ENCODE assay signal across 8 cellular contexts in the genomic region with DNA sequence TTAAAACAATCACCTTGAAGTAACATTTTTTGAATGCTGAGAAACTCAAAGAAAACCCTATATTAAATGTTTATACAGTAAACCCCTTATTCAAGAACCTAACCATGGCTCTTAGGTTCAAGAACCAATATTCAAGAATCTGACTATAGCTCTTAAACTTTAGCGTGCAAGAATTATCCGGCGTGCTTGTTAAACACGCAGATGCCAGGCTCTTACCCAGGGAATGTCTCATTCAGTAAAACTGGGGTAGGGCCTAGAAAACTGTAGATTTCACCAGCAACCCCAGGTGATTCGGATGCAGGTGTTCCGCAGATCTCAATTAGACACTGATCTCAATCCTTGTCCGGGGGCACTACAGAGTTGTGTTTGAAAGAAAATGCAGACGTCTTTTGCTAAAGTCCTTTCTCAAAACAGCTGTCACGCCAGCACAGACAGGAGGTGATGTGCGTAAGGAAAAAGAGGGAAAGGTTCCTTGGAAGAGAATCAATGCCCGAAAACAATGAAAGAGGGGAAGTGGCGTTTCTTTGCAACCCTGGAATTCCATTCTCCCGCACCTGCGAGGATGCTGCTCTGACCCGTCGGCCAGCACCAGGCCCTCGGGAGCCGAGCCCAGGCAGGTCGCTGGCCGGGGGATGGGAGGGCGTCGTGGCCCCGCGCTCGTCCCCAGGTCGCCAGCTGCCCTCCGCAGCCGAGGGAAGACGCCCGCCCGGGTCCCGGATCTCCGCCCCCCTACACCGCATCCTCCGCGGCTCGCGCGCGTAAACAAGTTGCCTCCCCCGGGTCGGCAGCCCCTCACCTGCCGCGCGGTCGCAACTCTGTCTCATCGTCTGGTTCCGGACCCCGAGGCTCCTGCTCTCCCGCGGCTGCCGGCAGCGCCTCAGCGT. TPM values are rescaled to one million over a fixed set of nuclear protein-coding genes. Genes with fewer than 3 reads are reported as not detected.
DNase-seq lines count a peak whose midpoint lies in the region; FAIRE-seq lines count a peak whose summit lies in the region.

No MANE protein-coding gene starts in this region.

- H3K27me3 Mint-ChIP-seq in activated CD4-positive, alpha-beta T cell treated with anti-CD3 and anti-CD28 coated beads, Interleukin-2, amount 10 ng/mL, durations not matched to agents 24 days and 14 days: no peaks in the 10 kb centered on the region

- DNase-seq in activated T-cell treated with anti-CD3 and anti-CD28 coated beads for 1 hour (ENCODE audit: low read depth) (peak; percentile 45), HTR-8/SVneo (ENCODE audit: insufficient read length, low spot score) (peak; percentile 11), medulla oblongata (ENCODE audit: extremely low spot score) (peak; percentile 14), superior temporal gyrus (ENCODE audit: extremely low spot score) (no peak)
- DNase-seq in activated T-cell treated with anti-CD3 and anti-CD28 coated beads, Interleukin-2, amount 50 U/mL, for 1 hour: no peak
- peak; percentile 90 for DNase-seq in activated CD4-positive, alpha-beta T cell treated with anti-CD3 and anti-CD28 coated beads, Interleukin-2, amount 10 ng/mL, durations not matched to agents 24 days and 14 days
- DNase-seq in stimulated activated CD8-positive, alpha-beta memory T cell treated with anti-CD3 and anti-CD28 coated beads, Interleukin-15, amount 100 ng/mL, for 4 hours (ENCODE audit: low read depth in 2 of 2): peak; percentile 25

- H3K27me3 ChIP-seq in duodenal mucosa (ENCODE audit: control insufficient read depth in 1 of 2, insufficient read depth in 2 of 2, low read length in 2 of 2): no peaks in the 10 kb centered on the region

- no peaks in the 10 kb centered on the region for H3K9me3 ChIP-seq in duodenal mucosa (ENCODE audit: control insufficient read depth in 1 of 2, low read length in 2 of 2)

- peak overlapping the region; percentile 99 for H3K27ac ChIP-seq in duodenal mucosa (ENCODE audit: low read depth, low read length)

- H3K4me1 Mint-ChIP-seq in activated CD4-positive, alpha-beta T cell treated with anti-CD3 and anti-CD28 coated beads, Interleukin-2, amount 10 ng/mL, durations not matched to agents 24 days and 14 days: peaks cover 19% of the 10 kb centered on the region

- intact Hi-C loops in activated CD4-positive, alpha-beta T cell treated with anti-CD3 and anti-CD28 coated beads, Interleukin-2, amount 10 ng/mL, durations not matched to agents 24 days and 14 days (cut with micrococcal nuclease): loop anchor here (1.0 to 10.0 kb wide), 6 partner anchors 12 to 572 kb away; partner anchors contain the start of genes KRCC1 and RPIA

- H3K9me3 Mint-ChIP-seq in activated CD4-positive, alpha-beta T cell treated with anti-CD3 and anti-CD28 coated beads, Interleukin-2, amount 10 ng/mL, durations not matched to agents 24 days and 14 days: no peaks in the 10 kb centered on the region

- peaks cover 20 to 22% of the 10 kb centered on the region in 2 donors for H3K4me1 ChIP-seq in duodenal mucosa (ENCODE audit: control insufficient read depth in 1 of 2, insufficient read depth in 2 of 2, low read length in 2 of 2)

- H3K4me3 Mint-ChIP-seq in activated CD4-positive, alpha-beta T cell treated with anti-CD3 and anti-CD28 coated beads, Interleukin-2, amount 10 ng/mL, durations not matched to agents 24 days and 14 days: peak overlapping the region; percentile 91

- FAIRE-seq in HTR-8/SVneo (lab: Jason Lieb, UNC): no peak

- no peaks in the 10 kb centered on the region for H3K36me3 ChIP-seq in duodenal mucosa (ENCODE audit: control insufficient read depth in 1 of 2, insufficient read depth in 2 of 2, low read length in 2 of 2)

- H3K27ac Mint-ChIP-seq in activated CD4-positive, alpha-beta T cell treated with anti-CD3 and anti-CD28 coated beads, Interleukin-2, amount 10 ng/mL, durations not matched to agents 24 days and 14 days: peak overlapping the region; percentile 93

- H3K9ac ChIP-seq in duodenal mucosa (ENCODE audit: low read depth in 1 of 2, low read length in 2 of 2): peak overlapping the region; percentile 73 to 76

- peak overlapping the region; percentile 81 to 92 for H3K4me3 ChIP-seq in duodenal mucosa (ENCODE audit: low read depth in 1 of 2, low read length in 2 of 2)

- H3K36me3 Mint-ChIP-seq in activated CD4-positive, alpha-beta T cell treated with anti-CD3 and anti-CD28 coated beads, Interleukin-2, amount 10 ng/mL, durations not matched to agents 24 days and 14 days (ENCODE audit: low read depth): peaks cover 4% of the 10 kb centered on the region

RNA-seq across cellular contexts. Expression of gene EIF2AK3, which starts 0.9 kb away (rescaled TPM):
- total RNA-seq in activated CD4-positive, alpha-beta T cell treated with anti-CD3 and anti-CD28 coated beads, Interleukin-2, amount 10 ng/mL, durations not matched to agents 24 days and 14 days: 20.2 and 22.8 TPM in 2 replicates

Comparison
In these comparisons a context has a peak if more than half of its experiments do, and no peak if none do; other contexts are left out.
1. DNase-seq: peak in activated T-cell treated with anti-CD3 and anti-CD28 coated beads for 1 hour (single experiment), HTR-8/SVneo (single experiment), activated CD4-positive, alpha-beta T cell treated with anti-CD3 and anti-CD28 coated beads, Interleukin-2, amount 10 ng/mL, durations not matched to agents 24 days and 14 days (single experiment), medulla oblongata (single experiment) and stimulated activated CD8-positive, alpha-beta memory T cell treated with anti-CD3 and anti-CD28 coated beads, Interleukin-15, amount 100 ng/mL, for 4 hours (2 of 2); none in activated T-cell treated with anti-CD3 and anti-CD28 coated beads, Interleukin-2, amount 50 U/mL, for 1 hour (single experiment) and superior temporal gyrus (single experiment).